Comparison of ENCODE assay signal across 1 cellular context in the genomic region with DNA sequence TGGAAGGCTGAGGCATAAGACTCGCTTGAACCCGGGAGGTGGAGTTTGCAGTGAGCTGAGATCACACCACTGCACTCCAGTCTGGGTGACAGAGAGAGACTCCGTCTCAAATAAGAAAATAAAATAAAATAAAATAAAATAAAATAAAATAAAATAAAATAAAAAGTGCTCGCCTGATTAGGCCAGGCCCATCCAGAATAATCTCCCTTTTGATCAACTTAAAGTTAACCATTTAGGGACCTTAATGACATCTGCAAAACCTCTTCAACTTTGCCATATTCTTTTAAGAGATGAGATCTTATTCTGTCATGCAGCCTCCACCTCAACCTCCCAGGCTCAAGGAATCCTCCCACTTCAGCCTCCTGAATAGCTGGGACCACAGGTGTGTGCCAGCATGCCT. TPM values are rescaled to one million over a fixed set of nuclear protein-coding genes. Genes with fewer than 3 reads are reported as not detected.
"Had no signal": no experiment of that assay in that cellular context is flagged by ENCODE, and none has a peak within 500 bp of the region (broad histone marks: within the 10 kb centered on the region; RNA-seq: fewer than 3 reads in every experiment).

No MANE protein-coding gene starts in this region.

RNA-seq across cellular contexts. Expression of a gene that starts 24.7 kb away (rescaled TPM):
- total RNA-seq: GM23248 had no signal
